19 cellular contexts compared by ENCODE assay signal in the genomic region with DNA sequence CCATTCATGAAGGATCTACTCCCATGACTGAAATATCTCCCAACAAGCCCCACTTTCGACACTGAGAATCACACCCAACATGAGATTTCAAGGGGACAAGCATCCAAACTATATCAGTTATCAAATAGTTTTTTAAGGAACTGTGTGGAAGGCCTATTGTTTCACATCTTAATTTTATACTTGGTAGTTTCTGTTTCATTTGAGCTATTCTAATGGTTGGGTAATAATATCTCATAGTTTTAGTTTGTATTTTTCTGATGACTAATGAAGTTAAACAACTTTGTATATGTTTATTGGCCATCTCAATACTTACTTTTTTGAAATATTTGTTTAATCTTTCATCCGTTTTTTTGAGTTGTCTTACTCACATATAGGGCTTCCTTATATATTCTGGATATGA.
A peak's percentile ranks its signal among the peaks of the same experiment; 100 is the strongest.
DNase-seq lines count a peak whose midpoint lies in the region; ATAC-seq, FAIRE-seq and TF ChIP-seq lines count a peak whose summit lies in the region.
"Had no signal": no experiment of that assay in that cellular context is flagged by ENCODE, and none has a peak within 500 bp of the region (broad histone marks: within the 10 kb centered on the region; RNA-seq: fewer than 3 reads in every experiment).

No MANE protein-coding gene starts in this region.

- peak overlapping the region in 5 of 11 experiments; percentile 23 to 75 (median 46); a peak in 8 of 22 replicates for H3K4me2 ChIP-seq in BLaER1 treated with 17β-estradiol and CSF1 and Interleukin-3, amounts not matched to agents 10 nM and 100 nM

- peak overlapping the region in 3 of 11 experiments; percentile 17 to 57 (median 39); a peak in 4 of 22 replicates for H3K9ac ChIP-seq in BLaER1 treated with 17β-estradiol and CSF1 and Interleukin-3, amounts not matched to agents 10 nM and 100 nM

- no peak overlapping the region for H3K4me3 ChIP-seq in BLaER1 treated with 17β-estradiol and CSF1 and Interleukin-3, amounts not matched to agents 10 nM and 100 nM
- H3K4me3 ChIP-seq in HL-60 (replicated peaks; ENCODE audit: insufficient read depth, low read length), result no peak overlapping the region
- H3K4me3 ChIP-seq: GM12878, HAP-1, K562 had no signal

- no peak for ATAC-seq in HG03571 (IDR thresholded peaks at IDR 0.05; ENCODE audit: unreplicated experiment)
- ATAC-seq: GM12878, K562 had no signal

- H3K4me1 ChIP-seq in BLaER1 treated with 17β-estradiol and CSF1 and Interleukin-3, amounts not matched to agents 10 nM and 100 nM, result peaks cover 9 to 77% (median 57%) of the 10 kb centered on the region in 10 experiments
- H3K4me1 ChIP-seq: HAP-1 had no signal

- DNase-seq in HL-60 (ENCODE audit: low read depth in 1 of 2, low spot score in 1 of 2) (no peak), RCC 7860 (ENCODE audit: low spot score) (no peak), iris pigment epithelial cell (ENCODE audit: low read depth) (peak; percentile 44), T-helper 2 cell (no peak)
- DNase-seq in stimulated activated CD8-positive, alpha-beta memory T cell treated with anti-CD3 and anti-CD28 coated beads, Interleukin-4, amount 100 ng/mL, for 48 hours, result no peak
- DNase-seq: ACHN, NCI-H1436, NCI-H1930, NCI-H526, RPMI8226, SHP77 treated with DMSO at 0.1 percent for 48 hours, T-helper 1 cell had no signal

- no peaks in the 10 kb centered on the region for H3K27me3 ChIP-seq in BLaER1 treated with 17β-estradiol and CSF1 and Interleukin-3, amounts not matched to agents 10 nM and 100 nM
- H3K27me3 ChIP-seq in HL-60 (ENCODE audit: insufficient read depth, poor library complexity, severe bottlenecking), result no peaks in the 10 kb centered on the region

- no peaks in the 10 kb centered on the region for H4K20me1 ChIP-seq in BLaER1 treated with 17β-estradiol and CSF1 and Interleukin-3, amounts not matched to agents 10 nM and 100 nM

- H3K36me3 ChIP-seq in BLaER1 treated with 17β-estradiol and CSF1 and Interleukin-3, amounts not matched to agents 10 nM and 100 nM, result no peaks in the 10 kb centered on the region
- H3K36me3 ChIP-seq: HAP-1 had no signal

- FAIRE-seq in RCC 7860 (lab: Jason Lieb, UNC), result peak; percentile 47
- FAIRE-seq: GM12878, GM19239, K562 had no signal

- H3K9me3 ChIP-seq in BLaER1 treated with 17β-estradiol and CSF1 and Interleukin-3, amounts not matched to agents 10 nM and 100 nM (replicated peaks in 1 of 11), result peaks cover 44 to 81% (median 63%) of the 10 kb centered on the region in 11 experiments
- H3K9me3 ChIP-seq: HAP-1 had no signal

- peak overlapping the region in 10 of 11 experiments; percentile 21 to 97 (median 88); a peak in 16 of 22 replicates for H3K27ac ChIP-seq in BLaER1 treated with 17β-estradiol and CSF1 and Interleukin-3, amounts not matched to agents 10 nM and 100 nM
- H3K27ac ChIP-seq in HL-60 (replicated peaks), result peak overlapping the region; percentile 83
- H3K27ac ChIP-seq: C4-2B had no signal

- TF ChIP-seq CTCF in HL-60 (IDR thresholded peaks at IDR 0.05; ENCODE audit: insufficient read depth, low read length), result no peak
